ENCODE assay signal across 23 cellular contexts in the genomic region with DNA sequence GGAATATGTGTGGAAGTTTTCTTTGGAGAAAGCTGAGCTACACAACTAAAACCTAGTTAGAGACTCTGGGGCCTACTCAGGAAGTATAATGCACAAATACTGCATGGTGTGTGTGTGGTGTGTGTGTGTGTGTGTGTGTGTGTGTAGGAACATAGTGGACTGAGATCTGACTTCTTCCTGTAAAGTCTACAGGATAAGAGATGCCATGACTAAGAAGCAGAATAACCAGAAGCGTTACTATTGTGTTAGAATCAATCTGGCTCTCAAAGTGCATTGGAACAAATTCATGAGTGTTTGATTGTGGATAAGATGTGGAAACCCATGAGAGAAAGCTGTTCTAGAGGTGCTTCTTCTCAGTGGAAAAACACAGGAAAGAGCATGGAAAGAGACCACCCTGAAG.
A peak's percentile ranks its signal among the peaks of the same experiment; 100 is the strongest.
DNase-seq lines count a peak whose midpoint lies in the region; ATAC-seq and TF ChIP-seq lines count a peak whose summit lies in the region.
"Had no signal": no experiment of that assay in that cellular context is flagged by ENCODE, and none has a peak within 500 bp of the region (broad histone marks: within the 10 kb centered on the region; RNA-seq: fewer than 3 reads in every experiment).

No MANE protein-coding gene starts in this region.

- H3K4me1 Mint-ChIP-seq in activated T-helper 17 cell treated with anti-CD3 and anti-CD28 coated beads, Interleukin-2, amount 50 U/mL, for 72 hours: peaks cover 7% of the 10 kb centered on the region
- H3K4me1 Mint-ChIP-seq: B cell had no signal

- H3K27me3 ChIP-seq in mammary epithelial cell (ENCODE audit: insufficient read depth, low read length) (no peaks in the 10 kb centered on the region), breast epithelium (no peaks in the 10 kb centered on the region), right lobe of liver (no peaks in the 10 kb centered on the region)
- H3K27me3 ChIP-seq: MG63 had no signal

- H3K4me1 ChIP-seq in mammary epithelial cell (ENCODE audit: insufficient read depth, low read length): peaks cover 18% of the 10 kb centered on the region
- no peaks in the 10 kb centered on the region for H3K4me1 ChIP-seq in breast epithelium
- H3K4me1 ChIP-seq in right lobe of liver: no peaks in the 10 kb centered on the region
- H3K4me1 ChIP-seq: HAP-1 had no signal

- H3K4me2 ChIP-seq in mammary epithelial cell (ENCODE audit: insufficient read depth, low read depth, low read length): no peak overlapping the region
- H3K4me2 ChIP-seq: SK-N-SH had no signal

- intact Hi-C loops in mammary epithelial cell (cut with micrococcal nuclease): no loop called here
- intact Hi-C loops in breast epithelium (cut with DNase I; ENCODE audit: low total_unique reads): no loop called here
- intact Hi-C loops in right lobe of liver (cut with DNase I): no loop called here

- no peak overlapping the region for H3K9ac ChIP-seq in mammary epithelial cell (ENCODE audit: insufficient read depth, low read length)
- H3K9ac ChIP-seq: SK-N-SH had no signal

- H3K79me2 ChIP-seq in mammary epithelial cell (ENCODE audit: insufficient read depth, low read length): no peaks in the 10 kb centered on the region

- WGBS in mammary epithelial cell (ENCODE audit: low coverage, missing lambda C conversion rate): 100% methylated on average over 1 of the region's 1 CpG
- WGBS in right lobe of liver (ENCODE audit: insufficient coverage, low coverage, low lambda C conversion rate, missing lambda C conversion rate): 88% methylated on average over 1 of the region's 1 CpG

- peak; percentile 14 for ATAC-seq in activated T-helper 17 cell treated with anti-CD3 and anti-CD28 coated beads, Interleukin-2, amount 50 U/mL, for 72 hours (replicated peaks)
- ATAC-seq in esophagus mucosa (peak; percentile 59), right lobe of liver (no peak)
- ATAC-seq: CD8-positive, alpha-beta T cell had no signal

- no TSS peak for BruUV-seq in mammary epithelial cell (replicated peaks; lab: Mats Ljungman, UMichigan)

- H3K9me3 ChIP-seq in mammary epithelial cell (replicated peaks; ENCODE audit: insufficient read depth, low read length): no peaks in the 10 kb centered on the region
- H3K9me3 ChIP-seq in breast epithelium: no peaks in the 10 kb centered on the region
- H3K9me3 ChIP-seq in right lobe of liver: no peaks in the 10 kb centered on the region
- H3K9me3 ChIP-seq: Caco-2, HAP-1, MG63, SK-N-SH had no signal

- H3K4me3 Mint-ChIP-seq in activated T-helper 17 cell treated with anti-CD3 and anti-CD28 coated beads, Interleukin-2, amount 50 U/mL, for 72 hours: no peak overlapping the region
- H3K4me3 Mint-ChIP-seq: B cell; CD8-positive, alpha-beta T cell had no signal

- no peak for TF ChIP-seq CTCF in mammary epithelial cell (conservative IDR thresholded peaks at IDR 0.05 in 1 of 2, IDR thresholded peaks at IDR 0.05 in 1 of 2; ENCODE audit: extremely low read depth in 1 of 2, insufficient read depth in 1 of 2, low read depth in 1 of 2, low read length in 2 of 2)
- no peak for TF ChIP-seq CTCF in breast epithelium (IDR thresholded peaks at IDR 0.05)
- TF ChIP-seq CTCF in foreskin fibroblast (IDR thresholded peaks at IDR 0.05; ENCODE audit: low read depth, low read length): no peak
- no peak for TF ChIP-seq CTCF in right lobe of liver (IDR thresholded peaks at IDR 0.05)

- dilution Hi-C loops in mammary epithelial cell (cut with HindIII; ENCODE audit: low sequenced_read_pairs): no loop called here

- no peak for TF ChIP-seq POLR2A in breast epithelium (IDR thresholded peaks at IDR 0.05)
- TF ChIP-seq POLR2A in right lobe of liver (IDR thresholded peaks at IDR 0.05): no peak

- no peaks in the 10 kb centered on the region for H3K36me3 Mint-ChIP-seq in activated T-helper 17 cell treated with anti-CD3 and anti-CD28 coated beads, Interleukin-2, amount 50 U/mL, for 72 hours (ENCODE audit: low read depth)
- H3K36me3 Mint-ChIP-seq: CD8-positive, alpha-beta T cell had no signal

- DNase-seq in mammary epithelial cell (no peak), breast epithelium (ENCODE audit: low spot score in 2 of 2) (no peak), GM03348 (ENCODE audit: low spot score) (no peak), foreskin fibroblast (no peak), right lobe of liver (no peak)
- DNase-seq: Caco-2; CD8-positive, alpha-beta T cell; DMS 273 treated with DMSO at 0.1 percent for 48 hours; GOT3; KBM-7; MG63; NCI-H1105 treated with DMSO at 0.1 percent for 48 hours; NCI-H146; NCI-H1930; NCI-H2107; NCI-H524; NCI-H748 treated with DMSO at 0.1 percent for 48 hours; SK-N-SH had no signal

- in situ Hi-C loops in mammary epithelial cell (cut with MboI; ENCODE audit: low sequenced_read_pairs in 2 of 2): no loop called here

- peak overlapping the region; percentile 37 for H2AFZ ChIP-seq in mammary epithelial cell (ENCODE audit: low read depth, low read length)

- CTCF ChIA-PET in mammary epithelial cell (lab: Charles Lee; ENCODE audit: low non-redundant PET): no interaction called here

- H4K20me1 ChIP-seq in mammary epithelial cell (ENCODE audit: insufficient read depth, low read length): no peaks in the 10 kb centered on the region

- no peaks in the 10 kb centered on the region for H3K9me3 Mint-ChIP-seq in activated T-helper 17 cell treated with anti-CD3 and anti-CD28 coated beads, Interleukin-2, amount 50 U/mL, for 72 hours
- H3K9me3 Mint-ChIP-seq: CD8-positive, alpha-beta T cell had no signal

- H3K27ac Mint-ChIP-seq in activated T-helper 17 cell treated with anti-CD3 and anti-CD28 coated beads, Interleukin-2, amount 50 U/mL, for 72 hours: no peak overlapping the region
- H3K27ac Mint-ChIP-seq: B cell; CD8-positive, alpha-beta T cell had no signal

- H3K27me3 Mint-ChIP-seq in activated T-helper 17 cell treated with anti-CD3 and anti-CD28 coated beads, Interleukin-2, amount 50 U/mL, for 72 hours: no peaks in the 10 kb centered on the region
- H3K27me3 Mint-ChIP-seq: B cell had no signal

- H3K36me3 ChIP-seq in mammary epithelial cell (ENCODE audit: insufficient read depth, low read length) (no peaks in the 10 kb centered on the region), breast epithelium (no peaks in the 10 kb centered on the region), right lobe of liver (no peaks in the 10 kb centered on the region)
- H3K36me3 ChIP-seq: HAP-1, MG63 had no signal

- H3K27ac ChIP-seq in mammary epithelial cell (ENCODE audit: insufficient read depth, low read depth, low read length): no peak overlapping the region
- no peak overlapping the region for H3K27ac ChIP-seq in breast epithelium
- no peak overlapping the region for H3K27ac ChIP-seq in right lobe of liver
- H3K27ac ChIP-seq: C4-2B had no signal

- H3K4me3 ChIP-seq in mammary epithelial cell (replicated peaks in 1 of 3; ENCODE audit: insufficient read depth in 1 of 3, low read depth in 2 of 3, low read length in 3 of 3): no peak overlapping the region
- H3K4me3 ChIP-seq in breast epithelium: no peak overlapping the region
- no peak overlapping the region for H3K4me3 ChIP-seq in foreskin fibroblast (ENCODE audit: low read depth in 1 of 2, low read length in 2 of 2)
- no peak overlapping the region for H3K4me3 ChIP-seq in right lobe of liver
- H3K4me3 ChIP-seq: HAP-1, MG63 had no signal

Comparison
In these comparisons a context has a peak if more than half of its experiments do, and no peak if none do; other contexts are left out.
1. ATAC-seq: peak in activated T-helper 17 cell treated with anti-CD3 and anti-CD28 coated beads, Interleukin-2, amount 50 U/mL, for 72 hours (single experiment) and esophagus mucosa (single experiment); none in right lobe of liver (0 of 4).